Comparison of ENCODE assay signal across 9 cellular contexts in the genomic region with DNA sequence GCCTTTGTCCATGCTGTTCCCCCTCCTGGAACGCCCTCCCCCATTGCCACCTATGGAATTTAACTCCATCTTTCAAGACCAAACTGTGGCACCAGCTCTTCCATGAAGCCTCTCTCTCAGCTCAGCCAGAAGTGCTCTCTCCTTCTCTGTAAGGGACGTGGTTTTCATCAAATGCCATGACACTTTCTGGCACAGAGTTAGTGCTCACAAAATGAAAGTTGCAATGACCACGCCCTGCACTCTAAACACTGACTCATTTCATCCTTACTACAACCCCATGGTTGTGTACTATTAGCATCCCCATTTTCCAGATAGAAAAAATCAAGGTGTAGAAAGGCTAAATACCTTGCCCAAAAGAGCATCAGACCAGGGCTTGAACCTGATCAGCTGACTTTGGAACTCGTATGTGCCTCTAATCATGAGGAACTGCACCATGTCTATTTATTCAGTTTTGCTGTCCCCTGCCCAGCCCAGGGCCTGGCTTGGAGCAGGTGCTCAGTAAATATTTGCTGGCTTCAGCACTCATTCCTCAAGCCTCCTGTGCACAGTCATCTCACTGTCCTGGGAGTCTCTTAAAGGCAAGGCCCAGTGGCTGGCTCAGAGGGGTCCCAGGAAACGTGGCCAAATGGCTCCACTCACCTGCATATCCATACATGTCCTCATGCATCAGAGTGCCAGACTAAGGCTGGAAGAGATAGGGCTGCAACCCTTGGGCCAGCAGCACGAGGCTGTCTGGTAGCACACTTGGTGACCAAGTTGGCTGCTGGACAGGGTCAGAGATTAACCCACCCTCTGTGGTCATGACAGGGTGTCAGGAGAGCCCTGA.
DNase-seq lines count a peak whose midpoint lies in the region; ATAC-seq and TF ChIP-seq lines count a peak whose summit lies in the region.
"Had no signal": no experiment of that assay in that cellular context is flagged by ENCODE, and none has a peak within 500 bp of the region (broad histone marks: within the 10 kb centered on the region; RNA-seq: fewer than 3 reads in every experiment).

No MANE protein-coding gene starts in this region.

- H3K4me1 ChIP-seq in breast epithelium: peaks cover 16 to 42% of the 10 kb centered on the region in 2 donors
- peaks cover 12 to 20% of the 10 kb centered on the region in 2 donors for H3K4me1 ChIP-seq in neuronal stem cell (ENCODE audit: control insufficient read depth in 2 of 2, insufficient read depth in 1 of 2, low read depth in 1 of 2, low read length in 2 of 2)
- H3K4me1 ChIP-seq in testis: peaks cover 6% of the 10 kb centered on the region

- no peak overlapping the region for H2AFZ ChIP-seq in neuronal stem cell (ENCODE audit: low read length)

- H3K4me3 ChIP-seq in GM12865 (ENCODE audit: low read depth, low read length) (no peak overlapping the region), breast epithelium (no peak overlapping the region), neuronal stem cell (ENCODE audit: low read length in 2 of 2) (no peak overlapping the region), testis (no peak overlapping the region)
- H3K4me3 ChIP-seq: SJSA1 had no signal

- H3K18ac ChIP-seq in neuronal stem cell (ENCODE audit: low read length): peak overlapping the region; percentile 61

- intact Hi-C loops in breast epithelium (cut with DNase I; ENCODE audit: low total_unique reads): no loop called here
- intact Hi-C loops in testis (cut with DNase I; ENCODE audit: low total_unique reads): no loop called here

- DNase-seq in GM12865 (ENCODE audit: low read depth) (peak; percentile 46), breast epithelium (ENCODE audit: low spot score in 2 of 2) (no peak), neuronal stem cell (ENCODE audit: low spot score) (no peak), testis (no peak)
- no peak for DNase-seq in stimulated activated CD4-positive, alpha-beta T cell treated with anti-CD3 and anti-CD28 coated beads, Interleukin-4, amount 100 ng/mL, for 24 hours

- H2BK5ac ChIP-seq in neuronal stem cell (ENCODE audit: low read length): no peak overlapping the region

- no peaks in the 10 kb centered on the region for H3K27me3 ChIP-seq in breast epithelium
- H3K27me3 ChIP-seq in neuronal stem cell (ENCODE audit: control insufficient read depth in 3 of 3, insufficient read depth in 3 of 3, low read depth in 1 of 3, low read length in 3 of 3): peaks cover 0 to 29% (median 0%) of the 10 kb centered on the region in 3 experiments
- no peaks in the 10 kb centered on the region for H3K27me3 ChIP-seq in testis
- H3K27me3 ChIP-seq: SJSA1 had no signal

- H4K8ac ChIP-seq in neuronal stem cell (ENCODE audit: low read depth, low read length): no peak overlapping the region

- H3K9me3 ChIP-seq in breast epithelium: no peaks in the 10 kb centered on the region
- H3K9me3 ChIP-seq in neuronal stem cell (replicated peaks in 1 of 2; ENCODE audit: control insufficient read depth in 2 of 2, insufficient read depth in 1 of 2, low read depth in 1 of 2, low read length in 2 of 2): peaks cover 0 to 3% of the 10 kb centered on the region in 2 donors
- H3K9me3 ChIP-seq in testis: no peaks in the 10 kb centered on the region
- H3K9me3 ChIP-seq: SJSA1 had no signal

- H2AK5ac ChIP-seq in neuronal stem cell (ENCODE audit: low read depth, low read length): peak overlapping the region; percentile 49

- H3K14ac ChIP-seq in neuronal stem cell (ENCODE audit: low read length): peak overlapping the region; percentile 47

- H3K4ac ChIP-seq in neuronal stem cell (ENCODE audit: low read length): peak overlapping the region; percentile 85

- H3K4me2 ChIP-seq in neuronal stem cell (ENCODE audit: insufficient read depth, low read length, poor library complexity, severe bottlenecking): no peak overlapping the region

- H2BK15ac ChIP-seq in neuronal stem cell (ENCODE audit: low read length): peak overlapping the region; percentile 30

- TF ChIP-seq CTCF in GM12865 (IDR thresholded peaks at IDR 0.05; ENCODE audit: insufficient read depth, low read depth, low read length, missing control alignments) (no peak), breast epithelium (IDR thresholded peaks at IDR 0.05) (no peak), testis (IDR thresholded peaks at IDR 0.05) (no peak)

- H3K9ac ChIP-seq in neuronal stem cell (ENCODE audit: low read depth, low read length, poor library complexity): peak overlapping the region; percentile 80

- no peak overlapping the region for H4K91ac ChIP-seq in neuronal stem cell (ENCODE audit: low read depth, low read length, poor library complexity)

- TF ChIP-seq POLR2A in breast epithelium (IDR thresholded peaks at IDR 0.05) (no peak), testis (IDR thresholded peaks at IDR 0.05) (no peak)

- H3K27ac ChIP-seq in breast epithelium (peak overlapping the region; percentile 84 to 91), neuronal stem cell (replicated peaks; ENCODE audit: low read length) (no peak overlapping the region), testis (no peak overlapping the region)
- H3K27ac ChIP-seq: SJSA1 had no signal

- no CpG with 5 or more reads among the region's 6 CpGs for WGBS in neuronal stem cell (ENCODE audit: extremely low coverage in 2 of 2, insufficient read length in 2 of 2, insufficient replicate concordance in 1 of 2), 2 donors
- 81 to 83% methylated on average over 5 to 6 of the region's 6 CpGs for WGBS in testis, 2 donors

- no peak overlapping the region for H2BK12ac ChIP-seq in neuronal stem cell (ENCODE audit: low read length)

- H3K23ac ChIP-seq in neuronal stem cell (ENCODE audit: low read depth, low read length, poor library complexity): peak overlapping the region; percentile 75

- peak overlapping the region; percentile 30 for H2BK120ac ChIP-seq in neuronal stem cell (ENCODE audit: low read depth, low read length)

- H3K36me3 ChIP-seq in breast epithelium (no peaks in the 10 kb centered on the region), neuronal stem cell (replicated peaks in 1 of 2; ENCODE audit: control insufficient read depth in 2 of 2, insufficient read depth in 2 of 2, low read length in 2 of 2) (no peaks in the 10 kb centered on the region), testis (ENCODE audit: low read depth, missing control alignments) (no peaks in the 10 kb centered on the region)
- H3K36me3 ChIP-seq: SJSA1 had no signal

- ATAC-seq in HG02938 (IDR thresholded peaks at IDR 0.05; ENCODE audit: unreplicated experiment) (peak; percentile 67), GM18873 (IDR thresholded peaks at IDR 0.05; ENCODE audit: low FRiP score, unreplicated experiment) (no peak), HG02973 (IDR thresholded peaks at IDR 0.05; ENCODE audit: unreplicated experiment) (no peak)

- no peaks in the 10 kb centered on the region for H3K79me1 ChIP-seq in neuronal stem cell (ENCODE audit: low read depth, low read length)

Comparison
In these comparisons a context has a peak if more than half of its experiments do, and no peak if none do; other contexts are left out.
1. H3K27ac ChIP-seq: peak in breast epithelium (2 of 2); none in neuronal stem cell (single experiment) and testis (0 of 2).